Comparison of ENCODE assay signal across 8 cellular contexts in genomic region chr1:19484793-19485361, GRCh38. TPM values are rescaled to one million over a fixed set of nuclear protein-coding genes. Genes with fewer than 3 reads are reported as not detected.
DNase-seq lines count a peak whose midpoint lies in the region; ATAC-seq and TF ChIP-seq lines count a peak whose summit lies in the region.

No MANE protein-coding gene starts in this region.

- peak overlapping the region; percentile 91 for H3K4me3 ChIP-seq in GM23248
- H3K4me3 ChIP-seq in Loucy (ENCODE audit: low read length, poor library complexity, severe bottlenecking) = peak overlapping the region; percentile 99
- peak overlapping the region; percentile 75 to 99 for H3K4me3 ChIP-seq in body of pancreas
- peak overlapping the region; percentile 91 for H3K4me3 ChIP-seq in kidney epithelial cell (ENCODE audit: low read depth, low read length)
- H3K4me3 ChIP-seq in stomach = peak overlapping the region; percentile 75 to 99 (median 92)

- ATAC-seq in body of pancreas = peak; percentile 7

- H3F3A ChIP-seq in GM23248 (ENCODE audit: insufficient read depth) (peaks cover 29% of the 10 kb centered on the region), Loucy (ENCODE audit: low read depth) (0 out of 2 replicates have a peak, but pooled peaks cover 4% of the 10 kb centered on the region)

- peak overlapping the region; percentile 100 for H3K4me2 ChIP-seq in GM23248 (ENCODE audit: unreplicated experiment)
- H3K4me2 ChIP-seq in Loucy (ENCODE audit: low read depth, low read length, poor library complexity, severe bottlenecking) = peak overlapping the region; percentile 79

- no peak overlapping the region for H2AFZ ChIP-seq in GM23248
- peak overlapping the region; percentile 39; the same call in 1 of the 2 replicates for H2AFZ ChIP-seq in Loucy (ENCODE audit: low read length)

- 1 to 3% methylated on average over 5 to 26 of the region's 29 CpGs for WGBS in GM23248 (ENCODE audit: low coverage in 1 of 2, low lambda C conversion rate in 2 of 2, missing lambda C conversion rate in 2 of 2), 2 experiments
- 1 to 3% methylated on average over 20 to 22 of the region's 29 CpGs for WGBS in body of pancreas, 2 donors
- WGBS in stomach, 5 donors = 0 to 2% (median 1%) methylated on average over 12 to 28 of the region's 29 CpGs

- peak overlapping the region; percentile 94 for H3K9ac ChIP-seq in ES-I3 (ENCODE audit: low read depth, low read length)
- H3K9ac ChIP-seq in GM23248 = peak overlapping the region; percentile 96
- H3K9ac ChIP-seq in Loucy (ENCODE audit: low read depth, low read length, poor library complexity, severe bottlenecking) = peak overlapping the region; percentile 91

- in situ Hi-C loops in GM23248 (cut with MboI) = loop anchor here (5.0 kb wide), 1 partner anchor 162 kb away; no protein-coding TSS in a partner anchor

- DNase-seq in GM23248 = peak; percentile 73
- peak in 1 of 4 donors; percentile 40 for DNase-seq in body of pancreas
- DNase-seq in kidney epithelial cell (ENCODE audit: low read depth) = no peak
- no peak for DNase-seq in stomach
- no peak for DNase-seq in HPDE6-E6E7 (ENCODE audit: extremely low spot score)
- no peak for DNase-seq in NCI-H446 treated with DMSO at 0.1 percent for 48 hours (lab: John Stamatoyannopoulos, UW)

- H3K36me3 ChIP-seq in ES-I3 (ENCODE audit: insufficient read depth, low read length) = no peaks in the 10 kb centered on the region
- no peaks in the 10 kb centered on the region for H3K36me3 ChIP-seq in GM23248 (ENCODE audit: low read depth)
- no peaks in the 10 kb centered on the region for H3K36me3 ChIP-seq in Loucy (ENCODE audit: insufficient read depth, low read length)
- H3K36me3 ChIP-seq in body of pancreas (replicated peaks in 1 of 2; ENCODE audit: insufficient read depth in 1 of 2, low read depth in 2 of 2) = no peaks in the 10 kb centered on the region
- H3K36me3 ChIP-seq in kidney epithelial cell (ENCODE audit: control insufficient read depth, insufficient read depth, low read length) = peaks cover 2% of the 10 kb centered on the region
- peaks cover 0 to 21% (median 4%) of the 10 kb centered on the region in 4 donors for H3K36me3 ChIP-seq in stomach

- H4K20me1 ChIP-seq in GM23248 (ENCODE audit: insufficient read depth) = peaks cover 36% of the 10 kb centered on the region
- peaks cover 51% of the 10 kb centered on the region for H4K20me1 ChIP-seq in Loucy (ENCODE audit: insufficient read depth, low read length, poor library complexity, severe bottlenecking)

- intact Hi-C loops in body of pancreas (cut with DNase I) (no loop called here), stomach (cut with DNase I; ENCODE audit: low total_unique reads) (loop anchor here (5.0 kb wide), 1 partner anchor 162 kb away; no protein-coding TSS in a partner anchor)

- H3K9me2 ChIP-seq in GM23248 (ENCODE audit: insufficient read depth) (no peaks in the 10 kb centered on the region), Loucy (replicated peaks; ENCODE audit: low read depth, low read length) (no peaks in the 10 kb centered on the region)

- TF ChIP-seq EP300 in stomach (IDR thresholded peaks at IDR 0.05) = no peak

- TF ChIP-seq POLR2A in body of pancreas (IDR thresholded peaks at IDR 0.05) (no peak), stomach (IDR thresholded peaks at IDR 0.05) (no peak)

- H3K9me3 ChIP-seq in ES-I3 (ENCODE audit: control insufficient read depth, insufficient read depth, low read length) (no peaks in the 10 kb centered on the region), GM23248 (ENCODE audit: low read depth) (no peaks in the 10 kb centered on the region), Loucy (ENCODE audit: insufficient read depth, low read depth, low read length) (no peaks in the 10 kb centered on the region), body of pancreas (no peaks in the 10 kb centered on the region), stomach (no peaks in the 10 kb centered on the region)

- no peak for TF ChIP-seq CTCF in Loucy (conservative IDR thresholded peaks at IDR 0.05; ENCODE audit: low read length)
- TF ChIP-seq CTCF in body of pancreas (IDR thresholded peaks at IDR 0.05) = no peak
- no peak for TF ChIP-seq CTCF in kidney epithelial cell (IDR thresholded peaks at IDR 0.05; ENCODE audit: insufficient read depth, low read length, poor library complexity, severe bottlenecking)
- no peak for TF ChIP-seq CTCF in stomach (IDR thresholded peaks at IDR 0.05)

- no peaks in the 10 kb centered on the region for H3K27me3 ChIP-seq in GM23248 (replicated peaks; ENCODE audit: insufficient read depth)
- H3K27me3 ChIP-seq in Loucy (ENCODE audit: insufficient read depth, low read length, poor library complexity, severe bottlenecking) = peaks cover 5% of the 10 kb centered on the region
- H3K27me3 ChIP-seq in body of pancreas = no peaks in the 10 kb centered on the region
- H3K27me3 ChIP-seq in kidney epithelial cell (ENCODE audit: control insufficient read depth, insufficient read depth, low read length) = no peaks in the 10 kb centered on the region
- H3K27me3 ChIP-seq in stomach = no peaks in the 10 kb centered on the region

- H3K27ac ChIP-seq in GM23248 (peak overlapping the region; percentile 77), body of pancreas (peak overlapping the region; percentile 87 to 97 (median 95)), stomach (peak overlapping the region; percentile 87 to 100 (median 100))

- H3K79me2 ChIP-seq in GM23248 (ENCODE audit: insufficient read depth) = peaks cover 67% of the 10 kb centered on the region
- peaks cover 67% of the 10 kb centered on the region for H3K79me2 ChIP-seq in Loucy (ENCODE audit: insufficient read depth, low read length)

- H3K4me1 ChIP-seq in ES-I3 (ENCODE audit: insufficient read depth, low read length) (peaks cover 40% of the 10 kb centered on the region), GM23248 (ENCODE audit: insufficient read depth) (peaks cover 58% of the 10 kb centered on the region), Loucy (ENCODE audit: insufficient read depth, low read length, poor library complexity, severe bottlenecking) (peaks cover 61% of the 10 kb centered on the region), body of pancreas (peaks cover 51% of the 10 kb centered on the region), stomach (peaks cover 49 to 76% (median 67%) of the 10 kb centered on the region in 4 donors)

RNA-seq across cellular contexts. Expression of gene CAPZB, which starts 0.5 kb away (rescaled TPM):
- 188 and 229 TPM in 2 replicates for total RNA-seq in GM23248 (2014; rRNA removed; shearing (Covaris generic))
- polyA plus RNA-seq in GM23248 (2016; fragmentation: Nextera tagmentation; extraction: Ambion mirVana) (494 and 506 TPM in 2 replicates), stomach (100 to 1,000 TPM; 188 to 345 (median 256) TPM)
- total RNA-seq in body of pancreas (10 to 100 TPM; 35.5 to 54.1 TPM), kidney epithelial cell (93.6 and 105 TPM in 2 replicates), stomach (100 to 1,000 TPM in 3 of 5 donors, 10 to 100 TPM in 2; 84.9 to 246 (median 112) TPM)
